18 cellular contexts compared by ENCODE assay signal in genomic region chr6:27777126-27777525, GRCh38.
DNase-seq lines count a peak whose midpoint lies in the region; ATAC-seq and TF ChIP-seq lines count a peak whose summit lies in the region.
"Had no signal": no experiment of that assay in that cellular context is flagged by ENCODE, and none has a peak within 500 bp of the region (broad histone marks: within the 10 kb centered on the region; RNA-seq: fewer than 3 reads in every experiment).

No MANE protein-coding gene starts in this region.

- H3K4me3 ChIP-seq in DOHH2 (ENCODE audit: low read length): peak overlapping the region; percentile 26; the same call in 1 of the 2 replicates
- no peak overlapping the region for H3K4me3 ChIP-seq in HCT116 (replicated peaks in 1 of 2; ENCODE audit: low read depth in 1 of 2, low read length in 2 of 2)
- H3K4me3 ChIP-seq in iPS-18c (ENCODE audit: insufficient read depth, low read depth, low read length): peak overlapping the region; percentile 44; the same call in 1 of the 2 replicates
- H3K4me3 ChIP-seq in Karpas-422 (ENCODE audit: low read length): no peak overlapping the region
- H3K4me3 ChIP-seq: coronary artery, heart left ventricle, left lung had no signal

- no peak for DNase-seq in HCT116 (ENCODE audit: low read depth, low spot score)
- DNase-seq in DMS153 treated with DMSO at 0.1 percent for 48 hours (lab: John Stamatoyannopoulos, UW; ENCODE audit: unreplicated experiment): no peak
- no peak for DNase-seq in sciatic nerve (ENCODE audit: low spot score)
- DNase-seq in Karpas-422: no peak
- DNase-seq: activated CD4-positive, alpha-beta memory T cell treated with anti-CD3 and anti-CD28 coated beads, Interleukin-2, amount 10 ng/mL, durations not matched to agents 7 days and 5 days; anterior cingulate cortex; Calu3; heart left ventricle; left lung; naive B cell; NCI-H2029; NCI-H526 had no signal

- no peaks in the 10 kb centered on the region for H3K36me3 ChIP-seq in DOHH2 (ENCODE audit: control insufficient read depth, low read length)
- H3K36me3 ChIP-seq in HCT116 (ENCODE audit: control insufficient read depth in 1 of 2, insufficient read depth in 2 of 2, low read length in 2 of 2): no peaks in the 10 kb centered on the region
- no peaks in the 10 kb centered on the region for H3K36me3 ChIP-seq in Karpas-422 (ENCODE audit: insufficient read depth, low read length)
- H3K36me3 ChIP-seq: heart left ventricle, left lung had no signal

- H3K9ac ChIP-seq in HCT116 (ENCODE audit: low read length): no peak overlapping the region
- H3K9ac ChIP-seq in Karpas-422 (ENCODE audit: low read length): no peak overlapping the region

- BruUV-seq in HCT116 (replicated peaks; lab: Mats Ljungman, UMichigan): no TSS peak

- H3K27me3 Mint-ChIP-seq in activated T-helper 17 cell treated with anti-CD3 and anti-CD28 coated beads, Interleukin-2, amount 50 U/mL, for 72 hours: peaks cover 10% of the 10 kb centered on the region

- no peaks in the 10 kb centered on the region for H4K20me1 ChIP-seq in DOHH2 (ENCODE audit: control insufficient read depth, insufficient read depth, low read depth, low read length)
- H4K20me1 ChIP-seq in HCT116 (ENCODE audit: insufficient read depth): no peaks in the 10 kb centered on the region
- H4K20me1 ChIP-seq in Karpas-422 (ENCODE audit: insufficient read depth, low read depth, low read length): no peaks in the 10 kb centered on the region

- H3K27ac ChIP-seq in DOHH2 (ENCODE audit: low read depth, low read length): no peak overlapping the region
- no peak overlapping the region for H3K27ac ChIP-seq in HCT116 (ENCODE audit: low read depth, low read length)
- no peak overlapping the region for H3K27ac ChIP-seq in Karpas-422 (ENCODE audit: low read length)
- H3K27ac ChIP-seq: coronary artery, heart left ventricle, left lung had no signal

- H3K9me3 ChIP-seq in DOHH2 (ENCODE audit: control insufficient read depth, insufficient read depth, low read length) (no peaks in the 10 kb centered on the region), HCT116 (ENCODE audit: control insufficient read depth in 1 of 2, insufficient read depth in 1 of 2, low read depth in 1 of 2, low read length in 2 of 2) (no peaks in the 10 kb centered on the region), iPS-18c (ENCODE audit: control insufficient read depth, insufficient read depth, low read length) (no peaks in the 10 kb centered on the region), Karpas-422 (ENCODE audit: low read length) (no peaks in the 10 kb centered on the region)
- H3K9me3 ChIP-seq: heart left ventricle, left lung had no signal

- H3K4me3 Mint-ChIP-seq in activated T-helper 17 cell treated with anti-CD3 and anti-CD28 coated beads, Interleukin-2, amount 50 U/mL, for 72 hours: peak overlapping the region; percentile 3
- H3K4me3 Mint-ChIP-seq: activated CD4-positive, alpha-beta memory T cell treated with anti-CD3 and anti-CD28 coated beads, Interleukin-2, amount 10 ng/mL, durations not matched to agents 7 days and 5 days had no signal

- peak overlapping the region; percentile 50 for H3K27ac Mint-ChIP-seq in activated T-helper 17 cell treated with anti-CD3 and anti-CD28 coated beads, Interleukin-2, amount 50 U/mL, for 72 hours
- H3K27ac Mint-ChIP-seq: activated CD4-positive, alpha-beta memory T cell treated with anti-CD3 and anti-CD28 coated beads, Interleukin-2, amount 10 ng/mL, durations not matched to agents 7 days and 5 days; naive B cell had no signal

- H3K27me3 ChIP-seq in DOHH2 (ENCODE audit: control insufficient read depth, low read length): peaks cover 6% of the 10 kb centered on the region
- no peaks in the 10 kb centered on the region for H3K27me3 ChIP-seq in HCT116 (ENCODE audit: insufficient read depth, low read length)
- H3K27me3 ChIP-seq in Karpas-422 (ENCODE audit: low read length): no peaks in the 10 kb centered on the region

- H3F3A ChIP-seq in DOHH2 (ENCODE audit: control insufficient read depth, insufficient read depth): no peaks in the 10 kb centered on the region

- intact Hi-C loops in HCT116 (cut with micrococcal nuclease): no loop called here
- intact Hi-C loops in sciatic nerve (cut with DNase I): no loop called here

- H3K4me2 ChIP-seq in DOHH2 (ENCODE audit: low read length) (peak overlapping the region; percentile 43), HCT116 (ENCODE audit: low read length) (no peak overlapping the region), Karpas-422 (ENCODE audit: low read depth, low read length, poor library complexity, severe bottlenecking) (no peak overlapping the region)

- H3K4me1 Mint-ChIP-seq in activated T-helper 17 cell treated with anti-CD3 and anti-CD28 coated beads, Interleukin-2, amount 50 U/mL, for 72 hours: no peaks in the 10 kb centered on the region

- H3K9me2 ChIP-seq in DOHH2 (replicated peaks; ENCODE audit: control insufficient read depth, low read length) (no peaks in the 10 kb centered on the region), HCT116 (ENCODE audit: insufficient read depth) (no peaks in the 10 kb centered on the region), Karpas-422 (replicated peaks; ENCODE audit: insufficient read depth, low read length) (no peaks in the 10 kb centered on the region)

- H2AFZ ChIP-seq in HCT116 (ENCODE audit: low read depth, low read length, poor library complexity, severe bottlenecking) (peak overlapping the region; percentile 56), Karpas-422 (ENCODE audit: low read length) (no peak overlapping the region)

- no peak for TF ChIP-seq RAD21 in HCT116 (IDR thresholded peaks at IDR 0.05; ENCODE audit: low read depth)

- POLR2A ChIA-PET in HCT116 (lab: Charles Lee): no interaction called here

- no peaks in the 10 kb centered on the region for H3K9me3 Mint-ChIP-seq in activated T-helper 17 cell treated with anti-CD3 and anti-CD28 coated beads, Interleukin-2, amount 50 U/mL, for 72 hours
- H3K9me3 Mint-ChIP-seq: activated CD4-positive, alpha-beta memory T cell treated with anti-CD3 and anti-CD28 coated beads, Interleukin-2, amount 10 ng/mL, durations not matched to agents 7 days and 5 days had no signal

- H3K79me2 ChIP-seq in DOHH2 (ENCODE audit: control insufficient read depth, low read length) (no peaks in the 10 kb centered on the region), HCT116 (ENCODE audit: insufficient read depth, low read length) (no peaks in the 10 kb centered on the region), Karpas-422 (ENCODE audit: low read length) (no peaks in the 10 kb centered on the region)

- TF ChIP-seq CTCF in DOHH2 (IDR thresholded peaks at IDR 0.05; ENCODE audit: low read depth, low read length, poor library complexity, severe bottlenecking) (no peak), HCT116 (IDR thresholded peaks at IDR 0.05 in 2 of 3, conservative IDR thresholded peaks at IDR 0.05 in 1 of 3; ENCODE audit: borderline replicate concordance in 1 of 3, insufficient read depth in 1 of 3, low read depth in 2 of 3, low read length in 2 of 3) (no peak)

- RAD21 ChIA-PET in HCT116 (lab: Charles Lee; ENCODE audit: low non-redundant PET in 1 of 2, low total read pairs in 2 of 2, uncharacterized antibody in 2 of 2, unreplicated experiment in 2 of 2): no interaction called here

- no peak for TF ChIP-seq POLR2A in HCT116 (IDR thresholded peaks at IDR 0.05; ENCODE audit: borderline replicate concordance, extremely low read depth, insufficient read depth, insufficient read length)

- CTCF ChIA-PET in HCT116 (lab: Charles Lee): no interaction called here

- ATAC-seq in HCT116 (no peak), HG03457 (IDR thresholded peaks at IDR 0.05; ENCODE audit: unreplicated experiment) (no peak), sciatic nerve (no peak)
- ATAC-seq in activated T-helper 17 cell treated with anti-CD3 and anti-CD28 coated beads, Interleukin-2, amount 50 U/mL, for 72 hours (replicated peaks): no peak
- ATAC-seq: heart left ventricle, left lung, SK-N-SH treated with all-trans-retinoic acid at 6 μM for 48 hours had no signal

- peaks cover 5% of the 10 kb centered on the region for H3K36me3 Mint-ChIP-seq in activated T-helper 17 cell treated with anti-CD3 and anti-CD28 coated beads, Interleukin-2, amount 50 U/mL, for 72 hours (ENCODE audit: low read depth)

- H3K4me1 ChIP-seq in DOHH2 (ENCODE audit: control insufficient read depth, low read length) (peaks cover 22% of the 10 kb centered on the region), HCT116 (ENCODE audit: control insufficient read depth in 1 of 2, insufficient read depth in 2 of 2, low read length in 2 of 2) (peaks cover 4 to 11% of the 10 kb centered on the region in 2 experiments; a peak in 3 of 4 replicates), Karpas-422 (ENCODE audit: low read length) (peaks cover 3% of the 10 kb centered on the region)

TF ChIP-seq in HCT116, 20 proteins besides CTCF, POLR2A, EP300 and RAD21 (continues in another document):
- TF ChIP-seq TCF7L2 (IDR thresholded peaks at IDR 0.05; ENCODE audit: borderline replicate concordance, extremely low read depth, insufficient read depth, insufficient read length) (no peak), SRF (IDR thresholded peaks at IDR 0.05; ENCODE audit: low read depth) (no peak), REST (IDR thresholded peaks at IDR 0.05; ENCODE audit: low read depth) (no peak), ZFX (IDR thresholded peaks at IDR 0.05) (no peak), CBX3 (IDR thresholded peaks at IDR 0.05; ENCODE audit: low read depth) (no peak), ZNF274 (IDR thresholded peaks at IDR 0.05; ENCODE audit: low read depth, low read length) (no peak)

Comparison
In these comparisons a context has a peak if more than half of its experiments do, and no peak if none do; other contexts are left out.
1. H3K4me3 ChIP-seq: peak in DOHH2 (single experiment) and iPS-18c (single experiment); none in HCT116 (0 of 2) and Karpas-422 (single experiment).